In genomic region chr3:177013681-177014280, GRCh38 we compare ENCODE assay signal across 21 cellular contexts.
DNase-seq lines count a peak whose midpoint lies in the region; ATAC-seq and TF ChIP-seq lines count a peak whose summit lies in the region.
"Had no signal": no experiment of that assay in that cellular context is flagged by ENCODE, and none has a peak within 500 bp of the region (broad histone marks: within the 10 kb centered on the region; RNA-seq: fewer than 3 reads in every experiment).

No MANE protein-coding gene starts in this region.

- H4K8ac ChIP-seq in trophoblast cell (ENCODE audit: low read depth, low read length) = no peak overlapping the region

- no peak overlapping the region for H2BK12ac ChIP-seq in trophoblast cell (ENCODE audit: low read length)

- 0 out of 2 replicates have a peak, but pooled peaks cover 2% of the 10 kb centered on the region for H4K20me1 ChIP-seq in GM23248 (ENCODE audit: insufficient read depth)

- H3K4me3 Mint-ChIP-seq in chondrocyte (ENCODE audit: unreplicated experiment) = no peak overlapping the region
- H3K4me3 Mint-ChIP-seq: CD14-positive monocyte had no signal

- H2BK120ac ChIP-seq in trophoblast cell (ENCODE audit: insufficient read depth, low read length, poor library complexity) = no peak overlapping the region

- H4K12ac ChIP-seq in trophoblast cell (ENCODE audit: low read depth, low read length) = no peak overlapping the region

- H3K9me3 ChIP-seq in GM23248 (ENCODE audit: low read depth) (no peaks in the 10 kb centered on the region), NT2/D1 (ENCODE audit: insufficient read depth, low read length) (no peaks in the 10 kb centered on the region; the same call in 1 of the 2 replicates), trophoblast cell (ENCODE audit: insufficient read depth, low read depth, low read length) (no peaks in the 10 kb centered on the region), SJCRH30 (replicated peaks) (no peaks in the 10 kb centered on the region)

- no peaks in the 10 kb centered on the region for H3K4me1 ChIP-seq in GM23248 (ENCODE audit: insufficient read depth)
- no peaks in the 10 kb centered on the region for H3K4me1 ChIP-seq in NT2/D1 (ENCODE audit: insufficient read depth, insufficient read length)
- H3K4me1 ChIP-seq in trophoblast cell (ENCODE audit: control insufficient read depth in 1 of 2, insufficient read depth in 2 of 2, low read length in 2 of 2) = no peaks in the 10 kb centered on the region
- H3K4me1 ChIP-seq in SJCRH30 = no peaks in the 10 kb centered on the region

- no peak overlapping the region for H2AK5ac ChIP-seq in trophoblast cell (ENCODE audit: low read length)

- H2AFZ ChIP-seq in GM23248 (no peak overlapping the region), trophoblast cell (ENCODE audit: insufficient read depth, low read length, poor library complexity) (no peak overlapping the region)

- no peak overlapping the region for H3K4ac ChIP-seq in trophoblast cell (ENCODE audit: low read depth, low read length)

- H4K91ac ChIP-seq in trophoblast cell (ENCODE audit: low read depth, low read length) = no peak overlapping the region

- in situ Hi-C loops in GM23248 (cut with MboI) = no loop called here

- no peak overlapping the region for H3K4me3 ChIP-seq in GM23248
- H3K4me3 ChIP-seq in NT2/D1 (ENCODE audit: insufficient read length, low read depth) = no peak overlapping the region
- no peak overlapping the region for H3K4me3 ChIP-seq in trophoblast cell (ENCODE audit: low read depth, low read length)
- no peak overlapping the region for H3K4me3 ChIP-seq in SJCRH30

- DNase-seq in GM23248 (peak; percentile 5), NT2/D1 (ENCODE audit: low read depth, low spot score) (peak; percentile 20), chondrocyte (ENCODE audit: low spot score) (no peak), trophoblast cell (peak; percentile 77 to 86), GM03348 (ENCODE audit: low spot score) (no peak), omental fat pad (ENCODE audit: low spot score) (no peak), NCI-H2081 treated with DMSO at 0.1 percent for 48 hours (lab: John Stamatoyannopoulos, UW) (no peak), SJCRH30 (no peak)
- DNase-seq: AML-193; DMS79; IMR-90; NCI-H1417 treated with DMSO at 0.1 percent for 48 hours; NCI-H187 treated with DMSO at 0.1 percent for 48 hours; NCI-H446 treated with DMSO at 0.1 percent for 48 hours; NCI-H69; NK-92 treated with Interleukin-12 subunit alpha and Interleukin-12 subunit beta, amount 100 ng/mL, for 24 hours; OCI-M1; RPMI8226; SHP77 treated with DMSO at 0.1 percent for 48 hours had no signal

- no peak overlapping the region for H3K27ac ChIP-seq in GM23248
- H3K27ac ChIP-seq in trophoblast cell (ENCODE audit: low read depth, low read length) = no peak overlapping the region
- no peak overlapping the region for H3K27ac ChIP-seq in SJCRH30
- H3K27ac ChIP-seq: HL-60 had no signal

- H3K14ac ChIP-seq in trophoblast cell (ENCODE audit: low read length) = no peak overlapping the region

- no peak for TF ChIP-seq CTCF in chondrocyte (IDR thresholded peaks at IDR 0.05)
- TF ChIP-seq CTCF in omental fat pad (IDR thresholded peaks at IDR 0.05) = no peak

- H3K4me1 Mint-ChIP-seq in chondrocyte (ENCODE audit: low read depth) = peaks cover 3% of the 10 kb centered on the region
- H3K4me1 Mint-ChIP-seq: CD14-positive monocyte had no signal

- peaks cover 24% of the 10 kb centered on the region for H3K36me3 Mint-ChIP-seq in chondrocyte (ENCODE audit: low read depth)

- H3K4me2 ChIP-seq in GM23248 (ENCODE audit: unreplicated experiment) = no peak overlapping the region
- H3K4me2 ChIP-seq in trophoblast cell (ENCODE audit: low read length) = no peak overlapping the region

- no peaks in the 10 kb centered on the region for H3K27me3 ChIP-seq in GM23248 (replicated peaks; ENCODE audit: insufficient read depth)
- H3K27me3 ChIP-seq in NT2/D1 (ENCODE audit: insufficient read depth, insufficient read length) = no peaks in the 10 kb centered on the region
- H3K27me3 ChIP-seq in trophoblast cell (ENCODE audit: insufficient read depth, low read length) = no peaks in the 10 kb centered on the region
- no peaks in the 10 kb centered on the region for H3K27me3 ChIP-seq in SJCRH30

- H3K9me3 Mint-ChIP-seq in chondrocyte (ENCODE audit: low read depth) = no peaks in the 10 kb centered on the region

- no peaks in the 10 kb centered on the region for H3K9me2 ChIP-seq in GM23248 (ENCODE audit: insufficient read depth)

- H3K27me3 Mint-ChIP-seq in chondrocyte (ENCODE audit: low read depth) = no peaks in the 10 kb centered on the region

- no peak overlapping the region for H3K18ac ChIP-seq in trophoblast cell (ENCODE audit: low read length)

- no peaks in the 10 kb centered on the region for H3K79me2 ChIP-seq in GM23248 (ENCODE audit: insufficient read depth)
- H3K79me2 ChIP-seq in trophoblast cell (ENCODE audit: control insufficient read depth, insufficient read depth, low read length, poor library complexity) = no peaks in the 10 kb centered on the region

- H3K36me3 ChIP-seq in GM23248 (ENCODE audit: low read depth) = no peaks in the 10 kb centered on the region; the same call in 1 of the 2 replicates
- H3K36me3 ChIP-seq in NT2/D1 (ENCODE audit: insufficient read depth, insufficient read length, low read length) = no peaks in the 10 kb centered on the region
- peaks cover 4 to 5% of the 10 kb centered on the region in 2 experiments for H3K36me3 ChIP-seq in trophoblast cell (ENCODE audit: control insufficient read depth in 1 of 2, insufficient read depth in 2 of 2, low read length in 2 of 2)
- H3K36me3 ChIP-seq in SJCRH30 = peaks cover 11% of the 10 kb centered on the region

- peak overlapping the region; percentile 47 for H3K27ac Mint-ChIP-seq in chondrocyte (ENCODE audit: unreplicated experiment)

- H3K9ac ChIP-seq in GM23248 = no peak overlapping the region
- H3K9ac ChIP-seq in NT2/D1 (ENCODE audit: insufficient read length, low read depth) = no peak overlapping the region
- no peak overlapping the region for H3K9ac ChIP-seq in trophoblast cell (ENCODE audit: low read length)

- no peaks in the 10 kb centered on the region for H3F3A ChIP-seq in GM23248 (ENCODE audit: insufficient read depth)

- H3K23ac ChIP-seq in trophoblast cell (ENCODE audit: low read length) = no peak overlapping the region

- no peak overlapping the region for H2BK5ac ChIP-seq in trophoblast cell (ENCODE audit: low read depth, low read length, poor library complexity)

- WGBS in GM23248 (ENCODE audit: low coverage in 1 of 2, low lambda C conversion rate in 2 of 2, missing lambda C conversion rate in 2 of 2), 2 experiments = 70 to 73% methylated on average over 8 of the region's 8 CpGs
- WGBS in trophoblast cell (ENCODE audit: extremely low coverage, insufficient coverage, insufficient read length) = no CpG with 5 or more reads among the region's 8 CpGs

- no peaks in the 10 kb centered on the region for H3K79me1 ChIP-seq in trophoblast cell (ENCODE audit: low read length)

- no peak for ATAC-seq in omental fat pad (ENCODE audit: low FRiP score)

Comparison
In these comparisons a context has a peak if more than half of its experiments do, and no peak if none do; other contexts are left out.
1. DNase-seq: peak in GM23248 (single experiment), NT2/D1 (single experiment) and trophoblast cell (2 of 2); none in chondrocyte (single experiment), GM03348 (single experiment), omental fat pad (single experiment), NCI-H2081 treated with DMSO at 0.1 percent for 48 hours (single experiment) and SJCRH30 (0 of 2).